Comparison of ENCODE assay signal across 19 cellular contexts in the genomic region with DNA sequence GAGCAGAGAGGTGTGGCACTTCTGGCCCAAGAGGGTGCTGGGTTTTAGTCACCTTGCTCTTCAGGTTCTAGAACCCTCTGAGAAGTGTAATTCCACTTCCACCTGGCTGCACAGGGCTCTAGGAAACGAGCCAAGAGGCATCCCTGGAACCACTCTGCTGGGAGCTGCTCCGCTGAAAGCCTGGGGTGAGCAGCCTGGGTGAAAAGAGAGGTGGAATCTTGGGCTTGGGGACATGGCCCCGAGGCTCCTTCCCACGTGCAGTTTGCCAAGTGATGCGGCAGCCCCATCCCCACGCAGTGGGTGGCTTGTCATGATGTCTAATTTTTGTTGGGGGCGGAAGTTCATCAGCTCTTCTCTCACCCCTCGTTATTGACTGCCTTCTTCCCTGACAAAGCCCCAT. TPM values are rescaled to one million over a fixed set of nuclear protein-coding genes. Genes with fewer than 3 reads are reported as not detected.
A peak's percentile ranks its signal among the peaks of the same experiment; 100 is the strongest.
DNase-seq lines count a peak whose midpoint lies in the region; ATAC-seq and TF ChIP-seq lines count a peak whose summit lies in the region.
"Had no signal": no experiment of that assay in that cellular context is flagged by ENCODE, and none has a peak within 500 bp of the region (broad histone marks: within the 10 kb centered on the region; RNA-seq: fewer than 3 reads in every experiment).

No MANE protein-coding gene starts in this region.

- ATAC-seq in effector memory CD8-positive, alpha-beta T cell (replicated peaks), result no peak
- ATAC-seq: body of pancreas, left colon, Right ventricle myocardium inferior, WTC11 had no signal

- H3K27ac Mint-ChIP-seq in activated naive CD4-positive, alpha-beta T cell treated with anti-CD3 and anti-CD28 coated beads, Interleukin-2, amount 10 ng/mL, durations not matched to agents 7 days and 5 days, result peak overlapping the region; percentile 62
- no peak overlapping the region for H3K27ac Mint-ChIP-seq in activated naive CD4-positive, alpha-beta T cell treated with anti-CD3 and anti-CD28 coated beads for 36 hours
- peak overlapping the region; percentile 31 for H3K27ac Mint-ChIP-seq in activated CD4-positive, alpha-beta memory T cell treated with anti-CD3 and anti-CD28 coated beads, Interleukin-2, amount 10 ng/mL, durations not matched to agents 7 days and 5 days
- H3K27ac Mint-ChIP-seq in effector memory CD8-positive, alpha-beta T cell, result peak overlapping the region; percentile 99 to 100
- no peak overlapping the region for H3K27ac Mint-ChIP-seq in mesothelial cell of epicardium
- H3K27ac Mint-ChIP-seq: WTC11 had no signal

- H3K4me3 Mint-ChIP-seq in activated naive CD4-positive, alpha-beta T cell treated with anti-CD3 and anti-CD28 coated beads, Interleukin-2, amount 10 ng/mL, durations not matched to agents 7 days and 5 days, result no peak overlapping the region
- H3K4me3 Mint-ChIP-seq in activated naive CD4-positive, alpha-beta T cell treated with anti-CD3 and anti-CD28 coated beads for 36 hours, result no peak overlapping the region
- H3K4me3 Mint-ChIP-seq in activated CD4-positive, alpha-beta memory T cell treated with anti-CD3 and anti-CD28 coated beads, Interleukin-2, amount 10 ng/mL, durations not matched to agents 7 days and 5 days, result no peak overlapping the region
- no peak overlapping the region for H3K4me3 Mint-ChIP-seq in effector memory CD8-positive, alpha-beta T cell
- H3K4me3 Mint-ChIP-seq in mesothelial cell of epicardium, result no peak overlapping the region
- H3K4me3 Mint-ChIP-seq: WTC11 had no signal

- no peak for DNase-seq in activated naive CD4-positive, alpha-beta T cell treated with anti-CD3 and anti-CD28 coated beads, Interleukin-2, amount 10 ng/mL, durations not matched to agents 7 days and 5 days
- no peak for DNase-seq in activated naive CD4-positive, alpha-beta T cell treated with anti-CD3 and anti-CD28 coated beads for 36 hours
- no peak for DNase-seq in activated CD4-positive, alpha-beta memory T cell treated with anti-CD3 and anti-CD28 coated beads, Interleukin-2, amount 10 ng/mL, durations not matched to agents 7 days and 5 days
- no peak for DNase-seq in effector memory CD8-positive, alpha-beta T cell
- DNase-seq in mesothelial cell of epicardium (ENCODE audit: low spot score in 2 of 2, unreplicated experiment in 2 of 2), result no peak
- DNase-seq in NCI-H1694 treated with DMSO at 0.1 percent for 48 hours (lab: John Stamatoyannopoulos, UW), result no peak
- no peak for DNase-seq in Ammon's horn (ENCODE audit: low spot score)
- DNase-seq: ACHN; activated CD8-positive, alpha-beta memory T cell treated with anti-CD3 and anti-CD28 coated beads for 24 hours; body of pancreas; EL; foreskin melanocyte; left colon; mesenchymal stem cell; NCI-H187; NCI-H69; occipital lobe had no signal

- POLR2A ChIA-PET in activated CD4-positive, alpha-beta memory T cell treated with anti-CD3 and anti-CD28 coated beads, Interleukin-2, amount 10 ng/mL, durations not matched to agents 7 days and 5 days (lab: Charles Lee), result interaction anchor here (1.0 to 4.3 kb wide), 2 partner anchors 16 to 33 kb away, joined by 3 to 17 read pairs; a partner anchor contains a TSS

- TF ChIP-seq CTCF in mesothelial cell of epicardium (IDR thresholded peaks at IDR 0.05; ENCODE audit: unreplicated experiment), result no peak

- CTCF ChIA-PET in activated naive CD4-positive, alpha-beta T cell treated with anti-CD3 and anti-CD28 coated beads, Interleukin-2, amount 10 ng/mL, durations not matched to agents 7 days and 5 days (lab: Charles Lee), result interaction anchor here (1.0 kb wide), 1 partner anchor 55 kb away, joined by 5 read pairs; no protein-coding TSS in a partner anchor
- CTCF ChIA-PET in activated naive CD4-positive, alpha-beta T cell treated with anti-CD3 and anti-CD28 coated beads for 36 hours (lab: Charles Lee), result interaction anchor here (1.7 kb wide), 1 partner anchor 37 kb away, joined by 4 read pairs; no protein-coding TSS in a partner anchor
- CTCF ChIA-PET in activated CD4-positive, alpha-beta memory T cell treated with anti-CD3 and anti-CD28 coated beads, Interleukin-2, amount 10 ng/mL, durations not matched to agents 7 days and 5 days (lab: Charles Lee), result no interaction called here

- H3K36me3 Mint-ChIP-seq in activated naive CD4-positive, alpha-beta T cell treated with anti-CD3 and anti-CD28 coated beads, Interleukin-2, amount 10 ng/mL, durations not matched to agents 7 days and 5 days, result peaks cover 49% of the 10 kb centered on the region
- H3K36me3 Mint-ChIP-seq in activated naive CD4-positive, alpha-beta T cell treated with anti-CD3 and anti-CD28 coated beads for 36 hours (ENCODE audit: low read depth), result peaks cover 20% of the 10 kb centered on the region
- H3K36me3 Mint-ChIP-seq in activated CD4-positive, alpha-beta memory T cell treated with anti-CD3 and anti-CD28 coated beads, Interleukin-2, amount 10 ng/mL, durations not matched to agents 7 days and 5 days (ENCODE audit: low read depth), result peaks cover 50% of the 10 kb centered on the region
- peaks cover 75% of the 10 kb centered on the region for H3K36me3 Mint-ChIP-seq in effector memory CD8-positive, alpha-beta T cell (ENCODE audit: insufficient read depth)
- no peaks in the 10 kb centered on the region for H3K36me3 Mint-ChIP-seq in mesothelial cell of epicardium

- intact Hi-C loops in activated naive CD4-positive, alpha-beta T cell treated with anti-CD3 and anti-CD28 coated beads for 36 hours (cut with micrococcal nuclease), result no loop called here

- peaks cover 54% of the 10 kb centered on the region for H3K4me1 Mint-ChIP-seq in activated naive CD4-positive, alpha-beta T cell treated with anti-CD3 and anti-CD28 coated beads, Interleukin-2, amount 10 ng/mL, durations not matched to agents 7 days and 5 days
- peaks cover 58% of the 10 kb centered on the region for H3K4me1 Mint-ChIP-seq in activated naive CD4-positive, alpha-beta T cell treated with anti-CD3 and anti-CD28 coated beads for 36 hours (ENCODE audit: low read depth)
- peaks cover 54% of the 10 kb centered on the region for H3K4me1 Mint-ChIP-seq in activated CD4-positive, alpha-beta memory T cell treated with anti-CD3 and anti-CD28 coated beads, Interleukin-2, amount 10 ng/mL, durations not matched to agents 7 days and 5 days
- H3K4me1 Mint-ChIP-seq in effector memory CD8-positive, alpha-beta T cell (ENCODE audit: low read depth in 2 of 2), result peaks cover 46 to 49% of the 10 kb centered on the region in 2 donors
- peaks cover 3% of the 10 kb centered on the region for H3K4me1 Mint-ChIP-seq in mesothelial cell of epicardium

- H3K27me3 Mint-ChIP-seq in activated naive CD4-positive, alpha-beta T cell treated with anti-CD3 and anti-CD28 coated beads, Interleukin-2, amount 10 ng/mL, durations not matched to agents 7 days and 5 days, result no peaks in the 10 kb centered on the region
- H3K27me3 Mint-ChIP-seq in activated naive CD4-positive, alpha-beta T cell treated with anti-CD3 and anti-CD28 coated beads for 36 hours (ENCODE audit: low read depth), result no peaks in the 10 kb centered on the region
- no peaks in the 10 kb centered on the region for H3K27me3 Mint-ChIP-seq in activated CD4-positive, alpha-beta memory T cell treated with anti-CD3 and anti-CD28 coated beads, Interleukin-2, amount 10 ng/mL, durations not matched to agents 7 days and 5 days
- H3K27me3 Mint-ChIP-seq in effector memory CD8-positive, alpha-beta T cell, result no peaks in the 10 kb centered on the region
- H3K27me3 Mint-ChIP-seq in mesothelial cell of epicardium (ENCODE audit: low read depth), result peaks cover 21% of the 10 kb centered on the region

- no peaks in the 10 kb centered on the region for H3K9me3 Mint-ChIP-seq in activated naive CD4-positive, alpha-beta T cell treated with anti-CD3 and anti-CD28 coated beads, Interleukin-2, amount 10 ng/mL, durations not matched to agents 7 days and 5 days
- H3K9me3 Mint-ChIP-seq in activated naive CD4-positive, alpha-beta T cell treated with anti-CD3 and anti-CD28 coated beads for 36 hours, result no peaks in the 10 kb centered on the region
- no peaks in the 10 kb centered on the region for H3K9me3 Mint-ChIP-seq in activated CD4-positive, alpha-beta memory T cell treated with anti-CD3 and anti-CD28 coated beads, Interleukin-2, amount 10 ng/mL, durations not matched to agents 7 days and 5 days
- H3K9me3 Mint-ChIP-seq in effector memory CD8-positive, alpha-beta T cell, result no peaks in the 10 kb centered on the region
- no peaks in the 10 kb centered on the region for H3K9me3 Mint-ChIP-seq in mesothelial cell of epicardium
- H3K9me3 Mint-ChIP-seq: WTC11 had no signal

RNA-seq across cellular contexts. Expression of a gene that starts 32.8 kb away (rescaled TPM):
- total RNA-seq in activated naive CD4-positive, alpha-beta T cell treated with anti-CD3 and anti-CD28 coated beads for 36 hours, result 10 to 100 TPM; 38.1 to 40.0 TPM
- total RNA-seq in activated CD4-positive, alpha-beta memory T cell treated with anti-CD3 and anti-CD28 coated beads, Interleukin-2, amount 10 ng/mL, durations not matched to agents 7 days and 5 days, result 100 to 1,000 TPM; 113 to 119 TPM
- 0.04 TPM in 1 of 3 replicates, not detected in the others for total RNA-seq in mesothelial cell of epicardium

Comparison
In these comparisons a context has a peak if more than half of its experiments do, and no peak if none do; other contexts are left out.
1. H3K27ac Mint-ChIP-seq: peak in activated naive CD4-positive, alpha-beta T cell treated with anti-CD3 and anti-CD28 coated beads, Interleukin-2, amount 10 ng/mL, durations not matched to agents 7 days and 5 days (single experiment), activated CD4-positive, alpha-beta memory T cell treated with anti-CD3 and anti-CD28 coated beads, Interleukin-2, amount 10 ng/mL, durations not matched to agents 7 days and 5 days (single experiment) and effector memory CD8-positive, alpha-beta T cell (2 of 2); none in activated naive CD4-positive, alpha-beta T cell treated with anti-CD3 and anti-CD28 coated beads for 36 hours (single experiment) and mesothelial cell of epicardium (single experiment).
2. RNA of a gene that starts 32.8 kb away (total RNA-seq): 113 to 119 TPM in activated CD4-positive, alpha-beta memory T cell treated with anti-CD3 and anti-CD28 coated beads, Interleukin-2, amount 10 ng/mL, durations not matched to agents 7 days and 5 days and 38.1 to 40.0 TPM in activated naive CD4-positive, alpha-beta T cell treated with anti-CD3 and anti-CD28 coated beads for 36 hours; 0.04 TPM in mesothelial cell of epicardium; every median in the first group is over 10 times any median in the second.